18 cellular contexts compared by ENCODE assay signal in genomic region chr12:14602128-14602527, GRCh38. TPM values are rescaled to one million over a fixed set of nuclear protein-coding genes. Genes with fewer than 3 reads are reported as not detected.
DNase-seq lines count a peak whose midpoint lies in the region; ATAC-seq and TF ChIP-seq lines count a peak whose summit lies in the region.
"Had no signal": no experiment of that assay in that cellular context is flagged by ENCODE, and none has a peak within 500 bp of the region (broad histone marks: within the 10 kb centered on the region; RNA-seq: fewer than 3 reads in every experiment).

No MANE protein-coding gene starts in this region.

- no peak for TF ChIP-seq RAD21 in SK-N-SH (IDR thresholded peaks at IDR 0.05; ENCODE audit: low read length)

- H3K9me3 ChIP-seq in SK-N-SH: peaks cover 9% of the 10 kb centered on the region
- H3K9me3 ChIP-seq in HAP-1: no peaks in the 10 kb centered on the region
- H3K9me3 ChIP-seq: BE2C had no signal

- H3K4me2 ChIP-seq in SK-N-SH: no peak overlapping the region
- H3K4me2 ChIP-seq: BLaER1 had no signal

- H3K27me3 ChIP-seq in SK-N-SH (ENCODE audit: insufficient read depth) (no peaks in the 10 kb centered on the region), HAP-1 (ENCODE audit: low read depth) (no peaks in the 10 kb centered on the region)
- H3K27me3 ChIP-seq: BE2C, BLaER1 had no signal

- no peak for TF ChIP-seq CTCF in 22Rv1 (IDR thresholded peaks at IDR 0.05)
- TF ChIP-seq CTCF in SK-N-SH (IDR thresholded peaks at IDR 0.05): no peak

- peaks cover 5% of the 10 kb centered on the region for H3K4me1 Mint-ChIP-seq in memory B cell
- H3K4me1 Mint-ChIP-seq: CD4-positive, alpha-beta memory T cell; CD4-positive, CD25-positive, alpha-beta regulatory T cell had no signal

- TF ChIP-seq EP300 in SK-N-SH (IDR thresholded peaks at IDR 0.05; ENCODE audit: borderline replicate concordance in 1 of 2, low read depth in 1 of 2, low read length in 1 of 2): no peak

- H3K27ac Mint-ChIP-seq in memory B cell: no peak overlapping the region
- H3K27ac Mint-ChIP-seq: CD4-positive, alpha-beta memory T cell; CD4-positive, CD25-positive, alpha-beta regulatory T cell had no signal

- peaks cover 21% of the 10 kb centered on the region for H3K9me3 Mint-ChIP-seq in memory B cell

- H4K20me1 ChIP-seq in SK-N-SH (ENCODE audit: insufficient read depth): no peaks in the 10 kb centered on the region
- H4K20me1 ChIP-seq: BLaER1 had no signal

- peak; percentile 53 for ATAC-seq in memory B cell (ENCODE audit: low read depth)

- H3K27ac ChIP-seq in 22Rv1: peak overlapping the region; percentile 32
- no peak overlapping the region for H3K27ac ChIP-seq in SK-N-SH (ENCODE audit: low read depth in 2 of 2, low read length in 1 of 2)
- H3K27ac ChIP-seq: BLaER1 had no signal

- H3K36me3 ChIP-seq in SK-N-SH (replicated peaks in 1 of 2; ENCODE audit: control insufficient read depth in 1 of 2, insufficient read depth in 2 of 2, low read length in 1 of 2) (no peaks in the 10 kb centered on the region), HAP-1 (replicated peaks) (no peaks in the 10 kb centered on the region)
- H3K36me3 ChIP-seq: BE2C, BLaER1 had no signal

- H3K36me3 Mint-ChIP-seq in memory B cell: peaks cover 12% of the 10 kb centered on the region
- H3K36me3 Mint-ChIP-seq: CD4-positive, CD25-positive, alpha-beta regulatory T cell had no signal

- H3K79me2 ChIP-seq in SK-N-SH (ENCODE audit: insufficient read depth): no peaks in the 10 kb centered on the region

- H3K4me1 ChIP-seq in SK-N-SH (ENCODE audit: control insufficient read depth in 1 of 2, insufficient read depth in 2 of 2, low read depth in 1 of 2, low read length in 1 of 2) (no peaks in the 10 kb centered on the region), HAP-1 (no peaks in the 10 kb centered on the region)
- H3K4me1 ChIP-seq: BE2C, BLaER1, Caco-2 had no signal

- peaks cover 6% of the 10 kb centered on the region for H3F3A ChIP-seq in SK-N-SH (replicated peaks; ENCODE audit: insufficient read depth)

- no peaks in the 10 kb centered on the region for H3K27me3 Mint-ChIP-seq in memory B cell

- POLR2A ChIA-PET in SK-N-SH (lab: Yijun Ruan, JAX): no interaction called here

- DNase-seq in NCI-H526 (lab: John Stamatoyannopoulos, UW) (peak; percentile 80 to 92), memory B cell (ENCODE audit: low spot score in 2 of 2) (no peak), SK-N-SH (no peak), HAP-1 (ENCODE audit: low spot score in 2 of 2) (no peak), SHP77 treated with DMSO at 0.1 percent for 48 hours (lab: John Stamatoyannopoulos, UW) (no peak)
- DNase-seq: 8988T; ACHN; BE2C; C1 segment of cervical spinal cord; Caco-2; Calu3; CD4-positive, alpha-beta memory T cell; CD4-positive, CD25-positive, alpha-beta regulatory T cell; DMS79 treated with DMSO at 0.1 percent for 48 hours; GF-D8 had no signal

- no peaks in the 10 kb centered on the region for H3K9me2 ChIP-seq in SK-N-SH

- H3K4me3 Mint-ChIP-seq in memory B cell: no peak overlapping the region
- H3K4me3 Mint-ChIP-seq: CD14-positive monocyte; CD4-positive, alpha-beta memory T cell; CD4-positive, CD25-positive, alpha-beta regulatory T cell had no signal

- H3K9ac ChIP-seq in SK-N-SH: no peak overlapping the region
- H3K9ac ChIP-seq: BLaER1 had no signal

- H2AFZ ChIP-seq in SK-N-SH (ENCODE audit: low read depth): no peak overlapping the region

- CTCF ChIA-PET in SK-N-SH (lab: Yijun Ruan, JAX): no interaction called here

- in situ Hi-C loops in HAP-1 (cut with MboI; ENCODE audit: low sequenced_read_pairs): no loop called here

- no peak overlapping the region for H3K4me3 ChIP-seq in SK-N-SH (ENCODE audit: low read depth in 2 of 2, low read length in 1 of 2)
- H3K4me3 ChIP-seq in HAP-1: no peak overlapping the region
- H3K4me3 ChIP-seq: BLaER1 had no signal

TF ChIP-seq in SK-N-SH, 30 proteins besides CTCF, POLR2A, EP300 and RAD21:
- TF ChIP-seq GABPA (IDR thresholded peaks at IDR 0.05; ENCODE audit: low read depth) (no peak), NRF1 (IDR thresholded peaks at IDR 0.05; ENCODE audit: low read depth, low read length) (no peak), GATA2 (CRISPR knock-in tag; IDR thresholded peaks at IDR 0.05) (no peak), POLR2AphosphoS5 (IDR thresholded peaks at IDR 0.05; ENCODE audit: low read depth, low read length) (no peak), TEAD4 (IDR thresholded peaks at IDR 0.05; ENCODE audit: borderline replicate concordance, insufficient read depth) (no peak), TAF1 (IDR thresholded peaks at IDR 0.05; ENCODE audit: borderline replicate concordance, low read depth, low read length) (no peak), IRF3 (IDR thresholded peaks at IDR 0.05; ENCODE audit: low read depth, low read length) (no peak), NFIC (IDR thresholded peaks at IDR 0.05; ENCODE audit: borderline replicate concordance) (no peak), JUND (IDR thresholded peaks at IDR 0.05) (no peak)

RNA-seq across cellular contexts. Expression of gene PLBD1, which starts 34.4 kb away (rescaled TPM):
- 0.03 and 0.10 TPM in 2 replicates for polyA plus RNA-seq in SK-N-SH (2012; rRNA removed)
- 0.09 TPM in 1 of 2 replicates, not detected in the other for polyA plus RNA-seq in SK-N-SH (2012; cell fraction: cytosol; rRNA removed)
- polyA plus RNA-seq in SK-N-SH (2012; cell fraction: nucleus; rRNA removed): not detected in 2 replicates

Comparison
In these comparisons a context has a peak if more than half of its experiments do, and no peak if none do; other contexts are left out.
1. DNase-seq: peak in NCI-H526 (2 of 2); none in memory B cell (0 of 2), SK-N-SH (single experiment), HAP-1 (0 of 2) and SHP77 treated with DMSO at 0.1 percent for 48 hours (single experiment).